22 cellular contexts compared by ENCODE assay signal in genomic region chr18:74562080-74562725, GRCh38. TPM values are rescaled to one million over a fixed set of nuclear protein-coding genes. Genes with fewer than 3 reads are reported as not detected.
DNase-seq lines count a peak whose midpoint lies in the region; ATAC-seq lines count a peak whose summit lies in the region.
"Had no signal": no experiment of that assay in that cellular context is flagged by ENCODE, and none has a peak within 500 bp of the region (broad histone marks: within the 10 kb centered on the region; RNA-seq: fewer than 3 reads in every experiment).

No MANE protein-coding gene starts in this region.

- peak overlapping the region; percentile 26 for H3K56ac ChIP-seq in mesendoderm (ENCODE audit: low read length)

- H3K4me3 Mint-ChIP-seq in activated T-helper 1 cell treated with anti-CD3 and anti-CD28 coated beads, Interleukin-12 subunit alpha, Interleukin-12 subunit beta, Interleukin-2, Interleukin-4 antibody, amounts not matched to agents 30 ng/mL and 10 ng/mL and 1 ng/mL, durations not matched to agents 14 hours and 24 hours and 36 hours: no peak overlapping the region
- H3K4me3 Mint-ChIP-seq: CD4-positive, alpha-beta T cell; H9 had no signal

- H3K4me2 ChIP-seq in mesendoderm (ENCODE audit: low read length): no peak overlapping the region

- no peaks in the 10 kb centered on the region for H3K4me1 ChIP-seq in HUES48 (ENCODE audit: control insufficient read depth, insufficient read depth, low read length)
- H3K4me1 ChIP-seq in mesendoderm (ENCODE audit: control insufficient read depth, low read depth, low read length): peaks cover 6% of the 10 kb centered on the region
- H3K4me1 ChIP-seq: BE2C had no signal

- H3K9ac ChIP-seq in HUES48 (ENCODE audit: low read depth, low read length): no peak overlapping the region
- no peak overlapping the region for H3K9ac ChIP-seq in mesendoderm (ENCODE audit: low read length)

- H3K36me3 ChIP-seq in HUES48 (ENCODE audit: control insufficient read depth, insufficient read depth, low read length) (no peaks in the 10 kb centered on the region), mesendoderm (ENCODE audit: control insufficient read depth, insufficient read depth, low read length) (no peaks in the 10 kb centered on the region)
- H3K36me3 ChIP-seq: BE2C had no signal

- no peaks in the 10 kb centered on the region for H3K4me1 Mint-ChIP-seq in activated T-helper 1 cell treated with anti-CD3 and anti-CD28 coated beads, Interleukin-12 subunit alpha, Interleukin-12 subunit beta, Interleukin-2, Interleukin-4 antibody, amounts not matched to agents 30 ng/mL and 10 ng/mL and 1 ng/mL, durations not matched to agents 14 hours and 24 hours and 36 hours (ENCODE audit: low read depth)
- H3K4me1 Mint-ChIP-seq: H9 had no signal

- no peaks in the 10 kb centered on the region for H3K79me2 ChIP-seq in mesendoderm (ENCODE audit: control insufficient read depth, insufficient read depth, low read length)

- intact Hi-C loops in posterior vena cava (cut with DNase I): no loop called here
- intact Hi-C loops in activated T-helper 1 cell treated with anti-CD3 and anti-CD28 coated beads, Interleukin-12 subunit alpha, Interleukin-12 subunit beta, Interleukin-2, Interleukin-4 antibody, amounts not matched to agents 30 ng/mL and 10 ng/mL and 1 ng/mL, durations not matched to agents 14 hours and 24 hours and 36 hours (cut with micrococcal nuclease): no loop called here

- H3K9me3 ChIP-seq in HUES48 (ENCODE audit: control insufficient read depth, insufficient read depth, low read length): peaks cover 6% of the 10 kb centered on the region; the same call in 1 of the 2 replicates
- H3K9me3 ChIP-seq: BE2C, Caco-2 had no signal

- peaks cover 9% of the 10 kb centered on the region for H3K9me3 Mint-ChIP-seq in activated T-helper 1 cell treated with anti-CD3 and anti-CD28 coated beads, Interleukin-12 subunit alpha, Interleukin-12 subunit beta, Interleukin-2, Interleukin-4 antibody, amounts not matched to agents 30 ng/mL and 10 ng/mL and 1 ng/mL, durations not matched to agents 14 hours and 24 hours and 36 hours

- H2BK5ac ChIP-seq in mesendoderm (ENCODE audit: low read length): no peak overlapping the region

- WGBS in mesendoderm (ENCODE audit: extremely low coverage, insufficient coverage, low lambda C conversion rate): no CpG with 5 or more reads among the region's 5 CpGs

- H3K4ac ChIP-seq in mesendoderm (ENCODE audit: low read depth, low read length): no peak overlapping the region

- no peak overlapping the region for H2BK120ac ChIP-seq in mesendoderm (ENCODE audit: low read depth, low read length)

- H2AK5ac ChIP-seq in mesendoderm (ENCODE audit: low read length): no peak overlapping the region

- ATAC-seq in HG02973 (IDR thresholded peaks at IDR 0.05; ENCODE audit: unreplicated experiment): no peak
- ATAC-seq: K562 had no signal

- H3K79me1 ChIP-seq in mesendoderm (ENCODE audit: low read length): no peaks in the 10 kb centered on the region

- H3K4me3 ChIP-seq in HUES48 (ENCODE audit: low read depth, low read length) (no peak overlapping the region), mesendoderm (ENCODE audit: low read length) (no peak overlapping the region)
- H3K4me3 ChIP-seq: K562 had no signal

- H3K18ac ChIP-seq in mesendoderm (ENCODE audit: low read length): no peak overlapping the region

- peak overlapping the region; percentile 11 for H3K27ac ChIP-seq in HUES48 (ENCODE audit: low read depth, low read length)
- H3K27ac ChIP-seq in mesendoderm (ENCODE audit: low read depth, low read length): no peak overlapping the region
- H3K27ac ChIP-seq: HL-60 had no signal

- no peak overlapping the region for H4K8ac ChIP-seq in mesendoderm (ENCODE audit: low read depth, low read length)

- no peak overlapping the region for H3K23ac ChIP-seq in mesendoderm (ENCODE audit: low read length)

- H4K5ac ChIP-seq in mesendoderm (ENCODE audit: low read length): no peak overlapping the region

- DNase-seq in mesendoderm (peak; percentile 86), posterior vena cava (ENCODE audit: low spot score) (peak; percentile 14), amniotic stem cell (lab: John Stamatoyannopoulos, UW) (no peak), NCI-H187 (lab: John Stamatoyannopoulos, UW) (no peak)
- no peak for DNase-seq in activated T-helper 1 cell treated with anti-CD3 and anti-CD28 coated beads, Interleukin-12 subunit alpha, Interleukin-12 subunit beta, Interleukin-2, Interleukin-4 antibody, amounts not matched to agents 30 ng/mL and 10 ng/mL and 1 ng/mL, durations not matched to agents 14 hours and 24 hours and 36 hours (ENCODE audit: low spot score)
- DNase-seq: ACHN; BE2C; C1 segment of cervical spinal cord; CD4-positive, alpha-beta T cell; DMS153; DMS79; GF-D8; H9; IMR-90 had no signal

- H3K27ac Mint-ChIP-seq in activated T-helper 1 cell treated with anti-CD3 and anti-CD28 coated beads, Interleukin-12 subunit alpha, Interleukin-12 subunit beta, Interleukin-2, Interleukin-4 antibody, amounts not matched to agents 30 ng/mL and 10 ng/mL and 1 ng/mL, durations not matched to agents 14 hours and 24 hours and 36 hours: no peak overlapping the region
- H3K27ac Mint-ChIP-seq: CD4-positive, alpha-beta T cell; H9 had no signal

- no peak overlapping the region for H2BK15ac ChIP-seq in mesendoderm (replicated peaks; ENCODE audit: low read depth)

- H3K27me3 ChIP-seq in HUES48 (ENCODE audit: control insufficient read depth, insufficient read depth, low read length) (no peaks in the 10 kb centered on the region), mesendoderm (ENCODE audit: insufficient read depth, low read length, poor library complexity) (no peaks in the 10 kb centered on the region)
- H3K27me3 ChIP-seq: BE2C had no signal

- H3K27me3 Mint-ChIP-seq in activated T-helper 1 cell treated with anti-CD3 and anti-CD28 coated beads, Interleukin-12 subunit alpha, Interleukin-12 subunit beta, Interleukin-2, Interleukin-4 antibody, amounts not matched to agents 30 ng/mL and 10 ng/mL and 1 ng/mL, durations not matched to agents 14 hours and 24 hours and 36 hours (ENCODE audit: insufficient read depth): peaks cover 7% of the 10 kb centered on the region

- H3K36me3 Mint-ChIP-seq in activated T-helper 1 cell treated with anti-CD3 and anti-CD28 coated beads, Interleukin-12 subunit alpha, Interleukin-12 subunit beta, Interleukin-2, Interleukin-4 antibody, amounts not matched to agents 30 ng/mL and 10 ng/mL and 1 ng/mL, durations not matched to agents 14 hours and 24 hours and 36 hours (ENCODE audit: low read depth): no peaks in the 10 kb centered on the region

RNA-seq across cellular contexts. Expression of gene CNDP1, which starts 27.9 kb away (rescaled TPM):
- 0.04 TPM for polyA plus RNA-seq in mesendoderm (2013, experiment 1 of 2)
- polyA plus RNA-seq in mesendoderm (2013, experiment 2 of 2): 0.03 TPM
- total RNA-seq in posterior vena cava: under 1 TPM in 1 of 2 donors, not detected in 1; 0.19 TPM
- total RNA-seq in activated T-helper 1 cell treated with anti-CD3 and anti-CD28 coated beads, Interleukin-12 subunit alpha, Interleukin-12 subunit beta, Interleukin-2, Interleukin-4 antibody, amounts not matched to agents 30 ng/mL and 10 ng/mL and 1 ng/mL, durations not matched to agents 14 hours and 24 hours and 36 hours: not detected in 2 replicates
- total RNA-seq: Daoy, H1, H9, HT1080, IMR-90, K562 had no signal
- polyA plus RNA-seq: IMR-90, K562 had no signal

RNA-seq across cellular contexts. Expression of gene ZNF407, which starts 35.5 kb away (rescaled TPM):
- 2.7 TPM for polyA plus RNA-seq in mesendoderm (2013, experiment 1 of 2)
- polyA plus RNA-seq in mesendoderm (2013, experiment 2 of 2): 2.6 TPM
- 10 to 100 TPM; 13.4 to 14.1 TPM for total RNA-seq in posterior vena cava
- total RNA-seq in activated T-helper 1 cell treated with anti-CD3 and anti-CD28 coated beads, Interleukin-12 subunit alpha, Interleukin-12 subunit beta, Interleukin-2, Interleukin-4 antibody, amounts not matched to agents 30 ng/mL and 10 ng/mL and 1 ng/mL, durations not matched to agents 14 hours and 24 hours and 36 hours: 19.8 and 21.4 TPM in 2 replicates

Comparison
In these comparisons a context has a peak if more than half of its experiments do, and no peak if none do; other contexts are left out.
1. DNase-seq: peak in mesendoderm (single experiment) and posterior vena cava (single experiment); none in activated T-helper 1 cell treated with anti-CD3 and anti-CD28 coated beads, Interleukin-12 subunit alpha, Interleukin-12 subunit beta, Interleukin-2, Interleukin-4 antibody, amounts not matched to agents 30 ng/mL and 10 ng/mL and 1 ng/mL, durations not matched to agents 14 hours and 24 hours and 36 hours (single experiment), amniotic stem cell (single experiment) and NCI-H187 (0 of 2).